ENCODE assay signal across 1 cellular context in the genomic region with DNA sequence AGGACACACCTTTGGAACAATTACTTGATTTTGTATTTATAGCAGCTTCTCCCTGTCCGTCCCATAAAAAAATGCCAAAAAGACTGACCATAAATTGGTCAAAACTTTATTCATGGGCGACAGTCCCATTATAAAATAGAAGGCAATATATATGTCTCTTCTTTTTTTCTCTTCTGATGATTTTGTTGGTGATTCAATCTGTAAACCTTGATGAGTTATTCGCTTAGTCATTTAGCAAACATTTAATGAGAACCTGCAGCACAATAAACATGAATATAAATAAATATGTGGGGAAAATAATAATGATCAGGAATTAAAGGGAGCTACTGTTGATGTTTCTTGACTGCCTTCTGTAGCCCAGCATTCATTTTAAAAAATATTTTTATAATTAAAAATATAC.
TF ChIP-seq lines count a peak whose summit lies in the region.

No MANE protein-coding gene starts in this region.

TF ChIP-seq in HCT116, 20 proteins besides CTCF, POLR2A, EP300 and RAD21:
- TF ChIP-seq EZH2 (IDR thresholded peaks at IDR 0.05) (no peak), SP1 (IDR thresholded peaks at IDR 0.05; ENCODE audit: low read depth) (peak; percentile 20; the same call in 1 of the 2 replicates), TCF7L2 (IDR thresholded peaks at IDR 0.05; ENCODE audit: borderline replicate concordance, extremely low read depth, insufficient read depth, insufficient read length) (no peak), SIN3A (IDR thresholded peaks at IDR 0.05; ENCODE audit: low read depth) (no peak), FOSL1 (IDR thresholded peaks at IDR 0.05; ENCODE audit: low read depth) (peak; percentile 54; the same call in 1 of the 2 replicates)
TF ChIP-seq in HCT116: peak in this region for 2.
